Comparison of ENCODE assay signal across 7 cellular contexts in the genomic region with DNA sequence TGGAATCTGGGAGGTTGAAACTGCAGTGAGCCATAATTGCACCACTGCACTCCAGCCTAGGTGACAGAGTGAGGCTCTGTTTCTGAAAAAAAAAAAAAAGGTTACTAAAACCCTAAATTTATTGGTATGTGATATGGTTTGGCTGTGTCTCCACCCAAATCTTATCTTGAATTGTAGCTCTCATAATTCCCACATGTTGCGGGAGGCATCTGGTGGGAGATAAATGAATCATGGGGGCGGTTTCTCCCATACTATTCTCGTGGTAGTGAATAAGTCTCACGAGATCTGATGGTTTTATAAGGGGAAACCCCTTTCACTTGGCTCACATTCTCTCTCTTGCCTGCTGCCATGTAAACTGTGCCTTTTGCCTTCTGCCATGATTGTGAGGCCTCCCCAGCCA. TPM values are rescaled to one million over a fixed set of nuclear protein-coding genes. Genes with fewer than 3 reads are reported as not detected.
A peak's percentile ranks its signal among the peaks of the same experiment; 100 is the strongest.
DNase-seq lines count a peak whose midpoint lies in the region; ATAC-seq and TF ChIP-seq lines count a peak whose summit lies in the region.
"Not testable (repeated sequence)": the region's sequence is repeated elsewhere in the genome, so short reads cannot be mapped to it uniquely, and the experiment has no call there.

No MANE protein-coding gene starts in this region.

- H3K4me1 Mint-ChIP-seq in WTC11: peaks cover 56% of the 10 kb centered on the region
- H3K4me1 Mint-ChIP-seq in activated CD8-positive, alpha-beta memory T cell treated with anti-CD3 and anti-CD28 coated beads, Interleukin-2, amount 10 ng/mL, durations not matched to agents 7 days and 5 days: peaks cover 24% of the 10 kb centered on the region
- not testable (repeated sequence) for H3K4me1 Mint-ChIP-seq in memory B cell

- not testable (repeated sequence) for ATAC-seq in WTC11; activated CD8-positive, alpha-beta memory T cell treated with anti-CD3 and anti-CD28 coated beads, Interleukin-2, amount 10 ng/mL, durations not matched to agents 7 days and 5 days; memory B cell (ENCODE audit: low read depth); stimulated activated naive CD8-positive, alpha-beta T cell treated with anti-CD3 and anti-CD28 coated beads, Interleukin-15, Interleukin-2, amounts not matched to agents 100 U/mL and 50 U/mL, for 24 hours

- not testable (repeated sequence) for H3K27me3 Mint-ChIP-seq in WTC11 (ENCODE audit: low read depth); activated CD8-positive, alpha-beta memory T cell treated with anti-CD3 and anti-CD28 coated beads, Interleukin-2, amount 10 ng/mL, durations not matched to agents 7 days and 5 days; memory B cell

- H3K9me3 Mint-ChIP-seq in WTC11; activated CD8-positive, alpha-beta memory T cell treated with anti-CD3 and anti-CD28 coated beads, Interleukin-2, amount 10 ng/mL, durations not matched to agents 7 days and 5 days (ENCODE audit: low read depth); memory B cell: not testable (repeated sequence)

- POLR2A ChIA-PET in WTC11 (lab: Charles Lee): interaction anchor here (0.6 kb wide), 1 partner anchor 76 kb away, joined by 3 read pairs; no protein-coding TSS in a partner anchor

- DNase-seq in OCI-M1 (lab: John Stamatoyannopoulos, UW) (peak; percentile 75), amniotic epithelial cell (ENCODE audit: low read depth) (peak; percentile 32)
- not testable (repeated sequence) for DNase-seq in WTC11 (ENCODE audit: low spot score); activated CD8-positive, alpha-beta memory T cell treated with anti-CD3 and anti-CD28 coated beads, Interleukin-2, amount 10 ng/mL, durations not matched to agents 7 days and 5 days; memory B cell (ENCODE audit: low spot score in 2 of 2)
- DNase-seq in activated naive CD4-positive, alpha-beta T cell treated with Interleukin-2 at 50 U/mL for 16 hours: peak; percentile 12
- peak; percentile 10 for DNase-seq in stimulated activated naive CD8-positive, alpha-beta T cell treated with anti-CD3 and anti-CD28 coated beads, Interleukin-15, Interleukin-2, amounts not matched to agents 100 U/mL and 50 U/mL, for 24 hours

- CTCF ChIA-PET in WTC11 (lab: Charles Lee): interaction anchor here (0.7 kb wide), 1 partner anchor 149 kb away, joined by 3 read pairs; no protein-coding TSS in a partner anchor
- CTCF ChIA-PET in activated CD8-positive, alpha-beta memory T cell treated with anti-CD3 and anti-CD28 coated beads, Interleukin-2, amount 10 ng/mL, durations not matched to agents 7 days and 5 days (lab: Charles Lee): interaction anchor here (0.7 to 3.7 kb wide), 5 partner anchors 18 to 328 kb away, joined by 3 to 24 read pairs (median 3); partner anchors contain the start of genes DCAF17 and METTL8

- not testable (repeated sequence) for TF ChIP-seq CTCF in WTC11 (IDR thresholded peaks at IDR 0.05)

- H3K27ac Mint-ChIP-seq in WTC11 (peak overlapping the region; percentile 57), memory B cell (peak overlapping the region; percentile 41)
- peak overlapping the region; percentile 19 for H3K27ac Mint-ChIP-seq in activated CD8-positive, alpha-beta memory T cell treated with anti-CD3 and anti-CD28 coated beads, Interleukin-2, amount 10 ng/mL, durations not matched to agents 7 days and 5 days

- H3K4me3 Mint-ChIP-seq in WTC11; activated CD8-positive, alpha-beta memory T cell treated with anti-CD3 and anti-CD28 coated beads, Interleukin-2, amount 10 ng/mL, durations not matched to agents 7 days and 5 days; memory B cell: not testable (repeated sequence)

- not testable (repeated sequence) for H3K36me3 Mint-ChIP-seq in WTC11, memory B cell
- peaks cover 15% of the 10 kb centered on the region for H3K36me3 Mint-ChIP-seq in activated CD8-positive, alpha-beta memory T cell treated with anti-CD3 and anti-CD28 coated beads, Interleukin-2, amount 10 ng/mL, durations not matched to agents 7 days and 5 days

RNA-seq across cellular contexts. Expression of gene METTL8, which starts 19.1 kb away (rescaled TPM):
- total RNA-seq in WTC11 (2021): 47.8 to 59.1 TPM (median 53.4 TPM) in 3 replicates
- total RNA-seq in activated CD8-positive, alpha-beta memory T cell treated with anti-CD3 and anti-CD28 coated beads, Interleukin-2, amount 10 ng/mL, durations not matched to agents 7 days and 5 days: 10 to 100 TPM; 20.4 to 33.7 TPM

RNA-seq across cellular contexts. Expression of gene DCAF17, which starts 19.4 kb away (rescaled TPM):
- total RNA-seq in WTC11 (2021): 27.2 to 34.0 TPM (median 30.5 TPM) in 3 replicates
- total RNA-seq in activated CD8-positive, alpha-beta memory T cell treated with anti-CD3 and anti-CD28 coated beads, Interleukin-2, amount 10 ng/mL, durations not matched to agents 7 days and 5 days: 10 to 100 TPM; 18.7 to 19.7 TPM
